ENCODE assay signal across 8 cellular contexts in genomic region chr6:30614044-30614842, GRCh38. TPM values are rescaled to one million over a fixed set of nuclear protein-coding genes. Genes with fewer than 3 reads are reported as not detected.
DNase-seq lines count a peak whose midpoint lies in the region; ATAC-seq, FAIRE-seq and TF ChIP-seq lines count a peak whose summit lies in the region.

No MANE protein-coding gene starts in this region.

- H3K27ac ChIP-seq in astrocyte (ENCODE audit: low read depth, low read length), result peak overlapping the region; percentile 100
- no peak overlapping the region for H3K27ac ChIP-seq in mesendoderm (ENCODE audit: low read depth, low read length)
- H3K27ac ChIP-seq in aorta (ENCODE audit: low read depth in 1 of 2, low read length in 2 of 2), result peak overlapping the region; percentile 46 to 87

- peak overlapping the region; percentile 86 for H3K56ac ChIP-seq in mesendoderm (ENCODE audit: low read length)

- H2BK15ac ChIP-seq in mesendoderm (replicated peaks; ENCODE audit: low read depth), result no peak overlapping the region

- H4K20me1 ChIP-seq in astrocyte (ENCODE audit: insufficient read depth, low read length), result peaks cover 67% of the 10 kb centered on the region

- H4K8ac ChIP-seq in mesendoderm (ENCODE audit: low read depth, low read length), result no peak overlapping the region

- no peak overlapping the region for H2AFZ ChIP-seq in astrocyte (ENCODE audit: low read depth, low read length)

- H3K27me3 Mint-ChIP-seq in stimulated activated naive CD8-positive, alpha-beta T cell treated with anti-CD3 and anti-CD28 coated beads, Interleukin-15, Interleukin-2, amounts not matched to agents 100 ng/mL and 50 ng/mL, for 24 hours, result peaks cover 3% of the 10 kb centered on the region
- no peaks in the 10 kb centered on the region for H3K27me3 Mint-ChIP-seq in astrocyte (ENCODE audit: low read depth, unreplicated experiment)

- no peak overlapping the region for H3K23ac ChIP-seq in mesendoderm (ENCODE audit: low read length)

- H3K9me3 Mint-ChIP-seq in stimulated activated naive CD8-positive, alpha-beta T cell treated with anti-CD3 and anti-CD28 coated beads, Interleukin-15, Interleukin-2, amounts not matched to agents 100 ng/mL and 50 ng/mL, for 24 hours, result no peaks in the 10 kb centered on the region
- peaks cover 3% of the 10 kb centered on the region for H3K9me3 Mint-ChIP-seq in astrocyte (ENCODE audit: unreplicated experiment)

- DNase-seq in stimulated activated naive CD8-positive, alpha-beta T cell treated with anti-CD3 and anti-CD28 coated beads, Interleukin-15, Interleukin-2, amounts not matched to agents 100 U/mL and 50 U/mL, for 24 hours, result no peak
- DNase-seq in astrocyte (ENCODE audit: low read depth) (no peak), mesendoderm (no peak), aorta (peak in 1 of 2 donors; percentile 8), NCI-H345 (lab: John Stamatoyannopoulos, UW) (no peak), HuH-7.5 (ENCODE audit: low spot score) (no peak)

- H3K4me3 ChIP-seq in astrocyte (ENCODE audit: insufficient read depth, low read depth, low read length) (peak overlapping the region; percentile 100), mesendoderm (ENCODE audit: low read length) (peak overlapping the region; percentile 22), aorta (ENCODE audit: low read length in 2 of 2) (peak overlapping the region; percentile 35 to 90)

- H3K79me2 ChIP-seq in astrocyte (ENCODE audit: insufficient read depth, low read length) (peaks cover 69% of the 10 kb centered on the region), mesendoderm (ENCODE audit: control insufficient read depth, insufficient read depth, low read length) (peaks cover 16% of the 10 kb centered on the region)

- H3K79me1 ChIP-seq in mesendoderm (ENCODE audit: low read length), result peaks cover 8% of the 10 kb centered on the region

- H2BK120ac ChIP-seq in mesendoderm (ENCODE audit: low read depth, low read length), result no peak overlapping the region

- H3K4me3 Mint-ChIP-seq in stimulated activated naive CD8-positive, alpha-beta T cell treated with anti-CD3 and anti-CD28 coated beads, Interleukin-15, Interleukin-2, amounts not matched to agents 100 ng/mL and 50 ng/mL, for 24 hours, result peak overlapping the region; percentile 96
- peak overlapping the region; percentile 99 for H3K4me3 Mint-ChIP-seq in astrocyte (ENCODE audit: unreplicated experiment)

- H3K18ac ChIP-seq in mesendoderm (ENCODE audit: low read length), result no peak overlapping the region

- no peak overlapping the region for H4K5ac ChIP-seq in mesendoderm (ENCODE audit: low read length)

- H3K9me3 ChIP-seq in astrocyte (ENCODE audit: insufficient read depth, low read depth, low read length) (no peaks in the 10 kb centered on the region), aorta (ENCODE audit: control insufficient read depth, low read length) (no peaks in the 10 kb centered on the region)

- H3K27me3 ChIP-seq in astrocyte (ENCODE audit: insufficient read depth, low read length), result no peaks in the 10 kb centered on the region
- H3K27me3 ChIP-seq in mesendoderm (ENCODE audit: insufficient read depth, low read length, poor library complexity), result no peaks in the 10 kb centered on the region
- peaks cover 0 to 2% of the 10 kb centered on the region in 2 donors for H3K27me3 ChIP-seq in aorta (ENCODE audit: control insufficient read depth in 1 of 2, insufficient read depth in 2 of 2, low read length in 1 of 2)

- WGBS in mesendoderm (ENCODE audit: extremely low coverage, insufficient coverage, low lambda C conversion rate), result no CpG with 5 or more reads among the region's 8 CpGs
- WGBS in aorta, 2 donors, result 8 to 17% methylated on average over 8 of the region's 8 CpGs

- H3K27ac Mint-ChIP-seq in stimulated activated naive CD8-positive, alpha-beta T cell treated with anti-CD3 and anti-CD28 coated beads, Interleukin-15, Interleukin-2, amounts not matched to agents 100 ng/mL and 50 ng/mL, for 24 hours, result peak overlapping the region; percentile 99
- peak overlapping the region; percentile 100 for H3K27ac Mint-ChIP-seq in astrocyte (ENCODE audit: unreplicated experiment)

- H3K4me1 ChIP-seq in astrocyte (ENCODE audit: insufficient read depth, low read length) (peaks cover 42% of the 10 kb centered on the region), mesendoderm (ENCODE audit: control insufficient read depth, low read depth, low read length) (peaks cover 6% of the 10 kb centered on the region), aorta (ENCODE audit: control insufficient read depth in 1 of 2, insufficient read depth in 2 of 2, low read length in 2 of 2) (peaks cover 2 to 5% of the 10 kb centered on the region in 2 donors)

- H3K36me3 ChIP-seq in astrocyte (ENCODE audit: insufficient read depth, low read length) (peaks cover 23% of the 10 kb centered on the region), mesendoderm (ENCODE audit: control insufficient read depth, insufficient read depth, low read length) (peaks cover 5% of the 10 kb centered on the region), aorta (ENCODE audit: control insufficient read depth in 1 of 2, insufficient read depth in 2 of 2, low read length in 1 of 2) (peaks cover under 1 to 3% of the 10 kb centered on the region in 2 donors)

- no peak for TF ChIP-seq CTCF in astrocyte (IDR thresholded peaks at IDR 0.05; ENCODE audit: insufficient read depth, low read depth, low read length)

- intact Hi-C loops in aorta (cut with DNase I), result loop anchor here (5.0 kb wide), 1 partner anchor 42 kb away; the partner anchor contains the start of gene ABCF1 (in 2 of the 2)

- ATAC-seq in stimulated activated naive CD8-positive, alpha-beta T cell treated with anti-CD3 and anti-CD28 coated beads, Interleukin-15, Interleukin-2, amounts not matched to agents 100 U/mL and 50 U/mL, for 24 hours, result no peak
- no peak for ATAC-seq in aorta (ENCODE audit: low FRiP score)
- no peak for ATAC-seq in HG02571 (IDR thresholded peaks at IDR 0.05; ENCODE audit: unreplicated experiment)

- H3K4me2 ChIP-seq in astrocyte (ENCODE audit: low read length) (peak overlapping the region; percentile 99), mesendoderm (ENCODE audit: low read length) (peak overlapping the region; percentile 51)

- no peak overlapping the region for H3K4ac ChIP-seq in mesendoderm (ENCODE audit: low read depth, low read length)

- peaks cover 79% of the 10 kb centered on the region for H3K4me1 Mint-ChIP-seq in stimulated activated naive CD8-positive, alpha-beta T cell treated with anti-CD3 and anti-CD28 coated beads, Interleukin-15, Interleukin-2, amounts not matched to agents 100 ng/mL and 50 ng/mL, for 24 hours (ENCODE audit: low read depth)
- H3K4me1 Mint-ChIP-seq in astrocyte (ENCODE audit: low read depth, unreplicated experiment), result peaks cover 44% of the 10 kb centered on the region

- H2AK5ac ChIP-seq in mesendoderm (ENCODE audit: low read length), result no peak overlapping the region

- H2BK5ac ChIP-seq in mesendoderm (ENCODE audit: low read length), result no peak overlapping the region

- H3K9ac ChIP-seq in astrocyte (ENCODE audit: low read length) (peak overlapping the region; percentile 100), mesendoderm (ENCODE audit: low read length) (peak overlapping the region; percentile 66)

- H3K36me3 Mint-ChIP-seq in stimulated activated naive CD8-positive, alpha-beta T cell treated with anti-CD3 and anti-CD28 coated beads, Interleukin-15, Interleukin-2, amounts not matched to agents 100 ng/mL and 50 ng/mL, for 24 hours (ENCODE audit: low read depth), result peaks cover 88% of the 10 kb centered on the region
- peaks cover 20% of the 10 kb centered on the region for H3K36me3 Mint-ChIP-seq in astrocyte (ENCODE audit: low read depth, unreplicated experiment)

- FAIRE-seq in astrocyte (lab: Jason Lieb, UNC), result no peak

RNA-seq across cellular contexts. Expression of gene PPP1R10, which starts 2.8 kb away (rescaled TPM):
- total RNA-seq in astrocyte (64.6 and 69.1 TPM in 2 replicates), aorta (10 to 100 TPM; 69.9 to 83.8 TPM)
- 92.3 TPM for polyA plus RNA-seq in mesendoderm (2013, experiment 1 of 2)
- polyA plus RNA-seq in mesendoderm (2013, experiment 2 of 2), result 90.2 TPM
- polyA plus RNA-seq in aorta, result 10 to 100 TPM in 1 of 2 donors, 1 to 10 TPM in 1; 8.6 to 13.2 TPM

RNA-seq across cellular contexts. Expression of gene MRPS18B, which starts 3.4 kb away (rescaled TPM):
- 28.0 and 29.3 TPM in 2 replicates for total RNA-seq in astrocyte
- polyA plus RNA-seq in mesendoderm (2013, experiment 1 of 2), result 51.9 TPM
- 53.0 TPM for polyA plus RNA-seq in mesendoderm (2013, experiment 2 of 2)
- 10 to 100 TPM; 26.6 to 29.8 TPM for total RNA-seq in aorta
- 10 to 100 TPM; 38.2 to 45.6 TPM for polyA plus RNA-seq in aorta

RNA-seq across cellular contexts. Expression of gene ATAT1, which starts 12.4 kb away (rescaled TPM):
- total RNA-seq in astrocyte, result 15.7 and 16.6 TPM in 2 replicates
- 22.7 TPM for polyA plus RNA-seq in mesendoderm (2013, experiment 1 of 2)
- polyA plus RNA-seq in mesendoderm (2013, experiment 2 of 2), result 22.3 TPM
- 10 to 100 TPM in 1 of 2 donors, 1 to 10 TPM in 1; 5.8 to 12.9 TPM for total RNA-seq in aorta
- 1 to 10 TPM; 6.4 to 7.7 TPM for polyA plus RNA-seq in aorta

RNA-seq across cellular contexts. Expression of gene C6orf136, which starts 32.7 kb away (rescaled TPM):
- total RNA-seq in astrocyte (12.0 and 12.7 TPM in 2 replicates), aorta (10 to 100 TPM in 1 of 2 donors, 1 to 10 TPM in 1; 9.7 to 19.9 TPM)
- 18.8 TPM for polyA plus RNA-seq in mesendoderm (2013, experiment 1 of 2)
- polyA plus RNA-seq in mesendoderm (2013, experiment 2 of 2), result 18.7 TPM
- 10 to 100 TPM; 18.8 to 21.0 TPM for polyA plus RNA-seq in aorta

RNA-seq across cellular contexts. Expression of gene ABCF1, which starts 43.0 kb away (rescaled TPM):
- total RNA-seq in astrocyte (58.1 and 60.3 TPM in 2 replicates), aorta (10 to 100 TPM; 35.4 to 41.2 TPM)
- 106 TPM for polyA plus RNA-seq in mesendoderm (2013, experiment 1 of 2)
- 106 TPM for polyA plus RNA-seq in mesendoderm (2013, experiment 2 of 2)
- polyA plus RNA-seq in aorta, result 10 to 100 TPM; 20.6 to 22.3 TPM

Comparison
In these comparisons a context has a peak if more than half of its experiments do, and no peak if none do; other contexts are left out.
1. H3K4me3 ChIP-seq: peak in every context shown above with its lines; median percentile 100 in astrocyte; 62 in aorta; 22 in mesendoderm.